Comparison of ENCODE assay signal across 11 cellular contexts in genomic region chr4:174334628-174335027, GRCh38. TPM values are rescaled to one million over a fixed set of nuclear protein-coding genes. Genes with fewer than 3 reads are reported as not detected.
DNase-seq lines count a peak whose midpoint lies in the region; ATAC-seq and TF ChIP-seq lines count a peak whose summit lies in the region.
"Had no signal": no experiment of that assay in that cellular context is flagged by ENCODE, and none has a peak within 500 bp of the region (broad histone marks: within the 10 kb centered on the region; RNA-seq: fewer than 3 reads in every experiment).

No MANE protein-coding gene starts in this region.

- H3K79me2 ChIP-seq in smooth muscle cell (ENCODE audit: low read depth), result no peaks in the 10 kb centered on the region

- H3K9ac ChIP-seq in smooth muscle cell (ENCODE audit: low read depth), result no peak overlapping the region

- H3K4me1 ChIP-seq in smooth muscle cell (ENCODE audit: low read depth), result no peaks in the 10 kb centered on the region
- no peaks in the 10 kb centered on the region for H3K4me1 ChIP-seq in upper lobe of right lung

- DNase-seq in smooth muscle cell (lab: John Stamatoyannopoulos, UW; ENCODE audit: unreplicated experiment) (no peak), upper lobe of right lung (no peak), NCI-H526 treated with DMSO at 0.1 percent for 48 hours (lab: John Stamatoyannopoulos, UW) (no peak)
- no peak for DNase-seq in activated naive CD4-positive, alpha-beta T cell treated with anti-CD3 and anti-CD28 coated beads for 36 hours
- DNase-seq: NCI-H1105 treated with DMSO at 0.1 percent for 48 hours; stimulated activated naive CD4-positive, alpha-beta T cell treated with Interleukin-2 at 50 U/mL for 16 hours had no signal

- no peaks in the 10 kb centered on the region for H3K27me3 Mint-ChIP-seq in activated naive CD4-positive, alpha-beta T cell treated with anti-CD3 and anti-CD28 coated beads for 36 hours (ENCODE audit: low read depth)

- no peaks in the 10 kb centered on the region for H4K20me1 ChIP-seq in smooth muscle cell (ENCODE audit: low read depth)

- H3K36me3 ChIP-seq in smooth muscle cell (ENCODE audit: low read depth) (no peaks in the 10 kb centered on the region), upper lobe of right lung (no peaks in the 10 kb centered on the region)

- no peak overlapping the region for H3K4me3 Mint-ChIP-seq in activated naive CD4-positive, alpha-beta T cell treated with anti-CD3 and anti-CD28 coated beads for 36 hours
- H3K4me3 Mint-ChIP-seq: T-helper 1 cell treated with Interleukin-12 subunit alpha and Interleukin-12 subunit beta and Interleukin-4 antibody, amounts not matched to agents 30 μg/mL and 1 μg/mL, for 36 hours had no signal

- H3K36me3 Mint-ChIP-seq in activated naive CD4-positive, alpha-beta T cell treated with anti-CD3 and anti-CD28 coated beads for 36 hours (ENCODE audit: low read depth), result peaks cover 2% of the 10 kb centered on the region

- TF ChIP-seq CTCF in smooth muscle cell (IDR thresholded peaks at IDR 0.05; ENCODE audit: borderline replicate concordance, insufficient read depth, poor library complexity, severe bottlenecking) (no peak), upper lobe of right lung (IDR thresholded peaks at IDR 0.05) (no peak)

- CTCF ChIA-PET in activated naive CD4-positive, alpha-beta T cell treated with anti-CD3 and anti-CD28 coated beads for 36 hours (lab: Charles Lee), result interaction anchor here (0.5 kb wide), 1 partner anchor 118 kb away, joined by 4 read pairs; no protein-coding TSS in a partner anchor

- H3K9me3 ChIP-seq in smooth muscle cell (replicated peaks; ENCODE audit: low read depth) (no peaks in the 10 kb centered on the region), upper lobe of right lung (no peaks in the 10 kb centered on the region)

- H3K27me3 ChIP-seq in smooth muscle cell (ENCODE audit: low read depth), result no peaks in the 10 kb centered on the region
- H3K27me3 ChIP-seq in upper lobe of right lung, result no peaks in the 10 kb centered on the region

- ATAC-seq in GM18499 (IDR thresholded peaks at IDR 0.05; ENCODE audit: insufficient read depth, unreplicated experiment) (peak; percentile 94), GM19468 (IDR thresholded peaks at IDR 0.05; ENCODE audit: extremely low read depth, unreplicated experiment) (peak; percentile 57), HG02938 (IDR thresholded peaks at IDR 0.05; ENCODE audit: unreplicated experiment) (peak; percentile 99), HG03571 (IDR thresholded peaks at IDR 0.05; ENCODE audit: unreplicated experiment) (peak; percentile 86), upper lobe of right lung (no peak)

- H3K27ac ChIP-seq in smooth muscle cell (ENCODE audit: low read depth), result no peak overlapping the region
- no peak overlapping the region for H3K27ac ChIP-seq in upper lobe of right lung

- intact Hi-C loops in activated naive CD4-positive, alpha-beta T cell treated with anti-CD3 and anti-CD28 coated beads for 36 hours (cut with micrococcal nuclease), result no loop called here
- intact Hi-C loops in upper lobe of right lung (cut with DNase I), result no loop called here

- H3K4me3 ChIP-seq in smooth muscle cell (no peak overlapping the region), upper lobe of right lung (no peak overlapping the region)

- H3K4me2 ChIP-seq in smooth muscle cell, result no peak overlapping the region

- 88% methylated on average over 3 of the region's 3 CpGs for WGBS in smooth muscle cell (ENCODE audit: low lambda C conversion rate)

- H3K4me1 Mint-ChIP-seq in activated naive CD4-positive, alpha-beta T cell treated with anti-CD3 and anti-CD28 coated beads for 36 hours (ENCODE audit: low read depth), result no peaks in the 10 kb centered on the region

- H3F3A ChIP-seq in smooth muscle cell (ENCODE audit: low read depth), result no peaks in the 10 kb centered on the region

- no peaks in the 10 kb centered on the region for H3K9me3 Mint-ChIP-seq in activated naive CD4-positive, alpha-beta T cell treated with anti-CD3 and anti-CD28 coated beads for 36 hours
- H3K9me3 Mint-ChIP-seq: T-helper 1 cell treated with Interleukin-12 subunit alpha and Interleukin-12 subunit beta and Interleukin-4 antibody, amounts not matched to agents 30 μg/mL and 1 μg/mL, for 36 hours had no signal

- H2AFZ ChIP-seq in smooth muscle cell (ENCODE audit: low read depth), result no peak overlapping the region

- no peak overlapping the region for H3K27ac Mint-ChIP-seq in activated naive CD4-positive, alpha-beta T cell treated with anti-CD3 and anti-CD28 coated beads for 36 hours
- H3K27ac Mint-ChIP-seq: T-helper 1 cell treated with Interleukin-12 subunit alpha and Interleukin-12 subunit beta and Interleukin-4 antibody, amounts not matched to agents 30 μg/mL and 1 μg/mL, for 36 hours had no signal

RNA-seq across cellular contexts. Expression of gene CEP44, which starts 50.9 kb away (rescaled TPM):
- total RNA-seq in smooth muscle cell (25.2 and 27.5 TPM in 2 replicates), upper lobe of right lung (16.4 TPM)
- polyA plus RNA-seq in smooth muscle cell, result 11.2 and 11.4 TPM in 2 replicates
- total RNA-seq in activated naive CD4-positive, alpha-beta T cell treated with anti-CD3 and anti-CD28 coated beads for 36 hours, result 10 to 100 TPM; 41.2 to 41.4 TPM

RNA-seq across cellular contexts. Expression of gene FBXO8, which starts 51.2 kb away (rescaled TPM):
- total RNA-seq in smooth muscle cell (45.7 and 54.3 TPM in 2 replicates), upper lobe of right lung (33.8 TPM)
- polyA plus RNA-seq in smooth muscle cell, result 34.2 and 35.6 TPM in 2 replicates
- 10 to 100 TPM; 19.9 to 21.2 TPM for total RNA-seq in activated naive CD4-positive, alpha-beta T cell treated with anti-CD3 and anti-CD28 coated beads for 36 hours
